In the genomic region with DNA sequence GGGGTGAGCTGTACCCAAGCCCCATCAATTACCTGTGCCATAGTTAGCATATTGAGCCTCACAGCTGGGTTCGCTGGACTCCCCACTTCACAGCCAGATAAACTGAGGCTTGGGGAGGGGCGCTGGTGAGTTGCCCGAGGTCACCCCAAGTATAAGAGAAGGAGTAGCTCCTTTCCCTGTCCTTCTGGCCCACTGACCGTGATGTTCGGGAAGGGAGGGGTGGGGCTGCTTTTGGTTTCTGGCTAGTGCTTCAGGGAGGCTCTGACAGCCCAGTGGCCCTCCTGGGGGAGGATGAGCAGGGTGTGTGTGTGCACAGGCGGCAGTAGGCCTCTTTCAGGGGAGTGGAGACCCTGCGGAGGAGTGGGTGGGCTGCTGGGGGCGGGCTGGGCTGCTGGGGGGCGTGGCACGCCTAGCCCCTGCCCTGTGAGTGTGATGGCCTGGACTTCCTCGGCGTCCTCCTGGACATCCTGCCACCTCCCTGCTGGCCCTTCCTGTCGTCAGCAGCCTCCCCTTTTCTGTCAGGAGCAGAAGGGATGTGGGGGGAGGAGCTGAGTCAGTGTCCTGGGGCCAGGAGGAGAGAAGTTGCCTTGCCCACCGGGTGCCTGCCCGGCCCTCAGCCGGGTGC, we compare ENCODE assay signal across 8 cellular contexts. TPM values are rescaled to one million over a fixed set of nuclear protein-coding genes. Genes with fewer than 3 reads are reported as not detected.
DNase-seq lines count a peak whose midpoint lies in the region; ATAC-seq, FAIRE-seq and TF ChIP-seq lines count a peak whose summit lies in the region.

No MANE protein-coding gene starts in this region.

- peaks cover 15% of the 10 kb centered on the region for H3K4me1 Mint-ChIP-seq in T-helper 17 cell

- no peak for TF ChIP-seq CTCF in fibroblast of the aortic adventitia (IDR thresholded peaks at IDR 0.05; ENCODE audit: insufficient read depth, low read length)
- no peak for TF ChIP-seq CTCF in omental fat pad (IDR thresholded peaks at IDR 0.05)

- ATAC-seq in T-helper 17 cell = no peak
- ATAC-seq in omental fat pad (ENCODE audit: low FRiP score) = peak; percentile 31
- ATAC-seq in HG02970 (IDR thresholded peaks at IDR 0.05; ENCODE audit: low FRiP score, unreplicated experiment) = no peak
- ATAC-seq in GM21367 (IDR thresholded peaks at IDR 0.05; ENCODE audit: unreplicated experiment) = no peak

- H3K27me3 Mint-ChIP-seq in T-helper 17 cell = no peaks in the 10 kb centered on the region

- peak overlapping the region; percentile 67 for H3K27ac Mint-ChIP-seq in T-helper 17 cell

- FAIRE-seq in GM19239 (lab: Jason Lieb, UNC) (peak; percentile 76), GM12892 (lab: Jason Lieb, UNC) (no peak)

- peak overlapping the region; percentile 90 for H3K4me3 Mint-ChIP-seq in T-helper 17 cell

- no peaks in the 10 kb centered on the region for H3K9me3 ChIP-seq in T-helper 17 cell (ENCODE audit: control insufficient read depth, low read length, poor library complexity, severe bottlenecking)

- H3K4me3 ChIP-seq in fibroblast of the aortic adventitia (ENCODE audit: low read depth, low read length) = peak overlapping the region; percentile 96

- no peak for DNase-seq in GM19239 (ENCODE audit: insufficient read length, low spot score)
- DNase-seq in T-helper 17 cell = no peak
- DNase-seq in fibroblast of the aortic adventitia (ENCODE audit: low read depth) = peak; percentile 48
- no peak for DNase-seq in omental fat pad (ENCODE audit: low spot score)
- no peak for DNase-seq in GM12892 (ENCODE audit: insufficient read length)
- no peak for DNase-seq in cerebellum (ENCODE audit: low spot score)

- no peak for TF ChIP-seq POLR2A in GM12892 (IDR thresholded peaks at IDR 0.05; ENCODE audit: low read depth, low read length)

- no peaks in the 10 kb centered on the region for H3K36me3 Mint-ChIP-seq in T-helper 17 cell (ENCODE audit: low read depth)

RNA-seq across cellular contexts. Expression of a gene that starts 50.4 kb away (rescaled TPM):
- total RNA-seq in T-helper 17 cell = 10 to 100 TPM; 14.3 to 18.8 TPM
- 150 and 151 TPM in 2 replicates for total RNA-seq in fibroblast of the aortic adventitia (ENCODE audit: low replicate concordance)
- 100 to 1,000 TPM in 1 of 4 donors, 10 to 100 TPM in 3; 79.2 to 179 (median 82.8) TPM for total RNA-seq in omental fat pad
- 9.2 TPM for polyA plus RNA-seq in GM12892 (2012; ENCODE audit: missing spikeins)
- 28.5 TPM for total RNA-seq in cerebellum
